In genomic region chr9:16039988-16040761, GRCh38 we compare ENCODE assay signal across 13 cellular contexts.
DNase-seq lines count a peak whose midpoint lies in the region; ATAC-seq and TF ChIP-seq lines count a peak whose summit lies in the region.
"Had no signal": no experiment of that assay in that cellular context is flagged by ENCODE, and none has a peak within 500 bp of the region (broad histone marks: within the 10 kb centered on the region; RNA-seq: fewer than 3 reads in every experiment).

No MANE protein-coding gene starts in this region.

- H2AK5ac ChIP-seq in trophoblast cell (ENCODE audit: low read length), result peak overlapping the region; percentile 42

- TF ChIP-seq CTCF in fibroblast of pulmonary artery (IDR thresholded peaks at IDR 0.05; ENCODE audit: low read length, missing control alignments), result no peak
- no peak for TF ChIP-seq CTCF in CD8-positive, alpha-beta T cell (IDR thresholded peaks at IDR 0.05)
- TF ChIP-seq CTCF in CD4-positive, alpha-beta T cell (IDR thresholded peaks at IDR 0.05), result no peak

- H4K12ac ChIP-seq in trophoblast cell (ENCODE audit: low read depth, low read length), result no peak overlapping the region

- no peak overlapping the region for H3K18ac ChIP-seq in trophoblast cell (ENCODE audit: low read length)

- H3K4me1 ChIP-seq in trophoblast cell (ENCODE audit: control insufficient read depth in 1 of 2, insufficient read depth in 2 of 2, low read length in 2 of 2), result peaks cover 6 to 13% of the 10 kb centered on the region in 2 experiments
- H3K4me1 ChIP-seq in CD8-positive, alpha-beta T cell (ENCODE audit: insufficient read depth, low read length), result no peaks in the 10 kb centered on the region
- no peaks in the 10 kb centered on the region for H3K4me1 ChIP-seq in aorta (ENCODE audit: control insufficient read depth in 1 of 2, insufficient read depth in 2 of 2, low read length in 2 of 2)
- H3K4me1 ChIP-seq: right atrium auricular region had no signal

- CTCF ChIA-PET in CD8-positive, alpha-beta T cell (lab: Charles Lee), result no interaction called here
- CTCF ChIA-PET in CD4-positive, alpha-beta T cell (lab: Charles Lee), result no interaction called here

- H3K36me3 Mint-ChIP-seq in CD8-positive, alpha-beta T cell, result no peaks in the 10 kb centered on the region
- H3K36me3 Mint-ChIP-seq in CD4-positive, alpha-beta T cell (ENCODE audit: low read depth), result no peaks in the 10 kb centered on the region

- peak; percentile 6 for DNase-seq in NCI-H2227 (lab: John Stamatoyannopoulos, UW; ENCODE audit: unreplicated experiment)
- peak; percentile 31 for DNase-seq in fibroblast of pulmonary artery (ENCODE audit: low read depth)
- no peak for DNase-seq in trophoblast cell
- DNase-seq in CD8-positive, alpha-beta T cell, result no peak
- no peak for DNase-seq in aorta
- no peak for DNase-seq in NK-92 treated with Interleukin-12 subunit alpha and Interleukin-12 subunit beta, amount 100 ng/mL, for 24 hours (lab: John Stamatoyannopoulos, UW)
- DNase-seq in CD4-positive, alpha-beta T cell, result no peak
- DNase-seq: activated T-cell treated with anti-CD3 and anti-CD28 coated beads, Interleukin-2, amount 50 U/mL, for 72 hours; NCI-H446 had no signal

- no peak overlapping the region for H3K4ac ChIP-seq in trophoblast cell (ENCODE audit: low read depth, low read length)

- no peaks in the 10 kb centered on the region for H3K79me2 ChIP-seq in trophoblast cell (ENCODE audit: control insufficient read depth, insufficient read depth, low read length, poor library complexity)

- H4K8ac ChIP-seq in trophoblast cell (ENCODE audit: low read depth, low read length), result no peak overlapping the region

- ATAC-seq in GM21360 (IDR thresholded peaks at IDR 0.05; ENCODE audit: unreplicated experiment), result peak; percentile 7
- no peak for ATAC-seq in CD8-positive, alpha-beta T cell
- ATAC-seq in aorta (ENCODE audit: low FRiP score), result no peak
- ATAC-seq in CD4-positive, alpha-beta T cell (ENCODE audit: poor library complexity), result no peak
- ATAC-seq: activated T-cell treated with anti-CD3 and anti-CD28 coated beads, Interleukin-2, amount 50 U/mL, for 72 hours had no signal

- H3K79me1 ChIP-seq in trophoblast cell (ENCODE audit: low read length), result no peaks in the 10 kb centered on the region

- H3K4me3 Mint-ChIP-seq in CD8-positive, alpha-beta T cell, result no peak overlapping the region
- H3K4me3 Mint-ChIP-seq in CD4-positive, alpha-beta T cell, result no peak overlapping the region
- H3K4me3 Mint-ChIP-seq: activated T-cell treated with anti-CD3 and anti-CD28 coated beads, Interleukin-2, amount 50 U/mL, for 72 hours; central memory CD8-positive, alpha-beta T cell had no signal

- no peaks in the 10 kb centered on the region for H3K27me3 Mint-ChIP-seq in CD8-positive, alpha-beta T cell (ENCODE audit: low read depth)
- no peaks in the 10 kb centered on the region for H3K27me3 Mint-ChIP-seq in CD4-positive, alpha-beta T cell
- H3K27me3 Mint-ChIP-seq: central memory CD8-positive, alpha-beta T cell had no signal

- intact Hi-C loops in CD8-positive, alpha-beta T cell (cut with DNase I, micrococcal nuclease), result no loop called here
- intact Hi-C loops in aorta (cut with DNase I), result no loop called here
- intact Hi-C loops in CD4-positive, alpha-beta T cell (cut with DNase I, micrococcal nuclease), result no loop called here

- H4K91ac ChIP-seq in trophoblast cell (ENCODE audit: low read depth, low read length), result peak overlapping the region; percentile 37

- H3K27ac Mint-ChIP-seq in CD8-positive, alpha-beta T cell, result no peak overlapping the region
- H3K27ac Mint-ChIP-seq in CD4-positive, alpha-beta T cell, result no peak overlapping the region
- H3K27ac Mint-ChIP-seq: activated T-cell treated with anti-CD3 and anti-CD28 coated beads, Interleukin-2, amount 50 U/mL, for 72 hours had no signal

- H3K23ac ChIP-seq in trophoblast cell (ENCODE audit: low read length), result no peak overlapping the region

- no peak overlapping the region for H3K9ac ChIP-seq in trophoblast cell (ENCODE audit: low read length)

- H3K9me3 ChIP-seq in trophoblast cell (ENCODE audit: insufficient read depth, low read depth, low read length) (no peaks in the 10 kb centered on the region), aorta (ENCODE audit: control insufficient read depth, low read length) (no peaks in the 10 kb centered on the region)
- no peaks in the 10 kb centered on the region for H3K9me3 ChIP-seq in CD8-positive, alpha-beta T cell (ENCODE audit: low read length)
- H3K9me3 ChIP-seq in CD4-positive, alpha-beta T cell (ENCODE audit: control insufficient read depth, low read length), result no peaks in the 10 kb centered on the region
- H3K9me3 ChIP-seq: right atrium auricular region had no signal

- peak overlapping the region; percentile 54 for H3K14ac ChIP-seq in trophoblast cell (ENCODE audit: low read length)

- H3K27me3 ChIP-seq in trophoblast cell (ENCODE audit: insufficient read depth, low read length), result no peaks in the 10 kb centered on the region
- H3K27me3 ChIP-seq in CD8-positive, alpha-beta T cell (ENCODE audit: insufficient read depth, low read length), result no peaks in the 10 kb centered on the region
- no peaks in the 10 kb centered on the region for H3K27me3 ChIP-seq in aorta (ENCODE audit: control insufficient read depth in 1 of 2, insufficient read depth in 2 of 2, low read length in 1 of 2)
- no peaks in the 10 kb centered on the region for H3K27me3 ChIP-seq in CD4-positive, alpha-beta T cell (ENCODE audit: control insufficient read depth, insufficient read depth, low read length)
- H3K27me3 ChIP-seq: right atrium auricular region had no signal

- H3K4me2 ChIP-seq in trophoblast cell (ENCODE audit: low read length), result no peak overlapping the region

- no peak overlapping the region for H3K27ac ChIP-seq in trophoblast cell (ENCODE audit: low read depth, low read length)
- H3K27ac ChIP-seq in CD8-positive, alpha-beta T cell (ENCODE audit: low read depth, low read length), result no peak overlapping the region
- no peak overlapping the region for H3K27ac ChIP-seq in aorta (ENCODE audit: low read depth in 1 of 2, low read length in 2 of 2)
- no peak overlapping the region for H3K27ac ChIP-seq in CD4-positive, alpha-beta T cell (ENCODE audit: low read depth, low read length)
- H3K27ac ChIP-seq: C4-2B, right atrium auricular region had no signal

- POLR2A ChIA-PET in CD8-positive, alpha-beta T cell (lab: Charles Lee), result no interaction called here
- POLR2A ChIA-PET in CD4-positive, alpha-beta T cell (lab: Charles Lee), result no interaction called here

- peak overlapping the region; percentile 5 for H2BK12ac ChIP-seq in trophoblast cell (ENCODE audit: low read length)

- no CpG with 5 or more reads among the region's 10 CpGs for whole genome bisulfite sequencing in trophoblast cell (ENCODE audit: extremely low coverage, insufficient coverage, insufficient read length)
- 61 to 68% methylated on average over 10 of the region's 10 CpGs for WGBS in aorta, 2 donors

- no peak overlapping the region for H2BK5ac ChIP-seq in trophoblast cell (ENCODE audit: low read depth, low read length, poor library complexity)

- no peaks in the 10 kb centered on the region for H3K9me3 Mint-ChIP-seq in CD8-positive, alpha-beta T cell
- no peaks in the 10 kb centered on the region for H3K9me3 Mint-ChIP-seq in CD4-positive, alpha-beta T cell

- no peak overlapping the region for H2AFZ ChIP-seq in trophoblast cell (ENCODE audit: insufficient read depth, low read length, poor library complexity)

- no peaks in the 10 kb centered on the region for H3K4me1 Mint-ChIP-seq in CD8-positive, alpha-beta T cell (ENCODE audit: low read depth)
- H3K4me1 Mint-ChIP-seq in CD4-positive, alpha-beta T cell (ENCODE audit: low read depth), result no peaks in the 10 kb centered on the region
- H3K4me1 Mint-ChIP-seq: central memory CD8-positive, alpha-beta T cell had no signal

- H3K4me3 ChIP-seq in fibroblast of pulmonary artery (replicated peaks; ENCODE audit: low read depth, low read length) (no peak overlapping the region), trophoblast cell (ENCODE audit: low read depth, low read length) (no peak overlapping the region), aorta (ENCODE audit: low read length in 2 of 2) (no peak overlapping the region)
- H3K4me3 ChIP-seq in CD8-positive, alpha-beta T cell (ENCODE audit: low read depth, low read length), result no peak overlapping the region
- H3K4me3 ChIP-seq: right atrium auricular region had no signal

- H2BK120ac ChIP-seq in trophoblast cell (ENCODE audit: insufficient read depth, low read length, poor library complexity), result no peak overlapping the region

- H3K36me3 ChIP-seq in trophoblast cell (ENCODE audit: control insufficient read depth in 1 of 2, insufficient read depth in 2 of 2, low read length in 2 of 2) (no peaks in the 10 kb centered on the region), aorta (ENCODE audit: control insufficient read depth in 1 of 2, insufficient read depth in 2 of 2, low read length in 1 of 2) (no peaks in the 10 kb centered on the region)
- no peaks in the 10 kb centered on the region for H3K36me3 ChIP-seq in CD8-positive, alpha-beta T cell (ENCODE audit: insufficient read depth, low read length)
- H3K36me3 ChIP-seq: right atrium auricular region had no signal

Comparison
In these comparisons a context has a peak if more than half of its experiments do, and no peak if none do; other contexts are left out.
1. DNase-seq: peak in NCI-H2227 (single experiment) and fibroblast of pulmonary artery (single experiment); none in trophoblast cell (0 of 2), CD8-positive, alpha-beta T cell (0 of 7), aorta (0 of 2), NK-92 treated with Interleukin-12 subunit alpha and Interleukin-12 subunit beta, amount 100 ng/mL, for 24 hours (single experiment) and CD4-positive, alpha-beta T cell (0 of 10).